Comparison of ENCODE assay signal across 8 cellular contexts in genomic region chr9:135343733-135344522, GRCh38.
DNase-seq lines count a peak whose midpoint lies in the region; ATAC-seq and TF ChIP-seq lines count a peak whose summit lies in the region.

No MANE protein-coding gene starts in this region.

- ATAC-seq in left lobe of liver (peak; percentile 89), HG03520 (IDR thresholded peaks at IDR 0.05; ENCODE audit: unreplicated experiment) (no peak)

- peak; percentile 99 for TF ChIP-seq CTCF in LNCAP (IDR thresholded peaks at IDR 0.05)

- in situ Hi-C loops in T47D (cut with HindIII; ENCODE audit: low pct_unique_long_range_greater_than_20kb, low sequenced_read_pairs): no loop called here

- peak; percentile 76 for DNase-seq in DMS79 treated with DMSO at 0.1 percent for 48 hours (lab: John Stamatoyannopoulos, UW)
- peak; percentile 35 for DNase-seq in T-helper 9 cell
- peak; percentile 81 to 93 for DNase-seq in T47D (ENCODE audit: low read depth in 1 of 2, low spot score in 1 of 2)
- peak; percentile 69 for DNase-seq in left lobe of liver (ENCODE audit: low spot score)
- DNase-seq in stimulated activated CD8-positive, alpha-beta memory T cell treated with anti-CD3 and anti-CD28 coated beads, Interleukin-2, amount 100 ng/mL, for 48 hours (ENCODE audit: low read depth in 2 of 2): peak; percentile 34 to 44
- DNase-seq in cortex of kidney (lab: John Stamatoyannopoulos, UW): no peak
